In genomic region chr18:48902023-48902855, GRCh38 we compare ENCODE assay signal across 8 cellular contexts. TPM values are rescaled to one million over a fixed set of nuclear protein-coding genes. Genes with fewer than 3 reads are reported as not detected.
DNase-seq lines count a peak whose midpoint lies in the region; ATAC-seq and TF ChIP-seq lines count a peak whose summit lies in the region.

No MANE protein-coding gene starts in this region.

- H3K36me3 ChIP-seq in colonic mucosa = no peaks in the 10 kb centered on the region
- H3K36me3 ChIP-seq in mesenchymal stem cell (ENCODE audit: control insufficient read depth in 1 of 2, insufficient read depth in 2 of 2, low read depth in 1 of 2, low read length in 2 of 2) = no peaks in the 10 kb centered on the region
- no peaks in the 10 kb centered on the region for H3K36me3 ChIP-seq in urinary bladder (ENCODE audit: insufficient read depth)

- H3K27me3 ChIP-seq in colonic mucosa (no peaks in the 10 kb centered on the region), mesenchymal stem cell (ENCODE audit: control insufficient read depth in 1 of 2, insufficient read depth in 1 of 2, low read length in 2 of 2) (no peaks in the 10 kb centered on the region)

- peak; percentile 92 for DNase-seq in EL
- DNase-seq in NCI-H2227 (lab: John Stamatoyannopoulos, UW; ENCODE audit: unreplicated experiment) = peak; percentile 75
- peak; percentile 78 for DNase-seq in colonic mucosa
- peak; percentile 84 for DNase-seq in mesenchymal stem cell
- no peak for DNase-seq in SW 1271 (lab: John Stamatoyannopoulos, UW)

- no peak for TF ChIP-seq CTCF in colonic mucosa (IDR thresholded peaks at IDR 0.05)

- no peaks in the 10 kb centered on the region for H3K9me3 ChIP-seq in colonic mucosa
- H3K9me3 ChIP-seq in mesenchymal stem cell (ENCODE audit: control insufficient read depth, low read length) = peaks cover 16% of the 10 kb centered on the region

- peak overlapping the region in 1 of 2 experiments; percentile 98 for H3K14ac ChIP-seq in mesenchymal stem cell (ENCODE audit: low read length in 2 of 2)

- H3K27ac ChIP-seq in colonic mucosa (peak overlapping the region; percentile 29), mesenchymal stem cell (ENCODE audit: low read length, poor library complexity, severe bottlenecking) (peak overlapping the region; percentile 93), urinary bladder (ENCODE audit: low read depth) (peak overlapping the region; percentile 60)

- H3K4me3 ChIP-seq in colonic mucosa = no peak overlapping the region
- H3K4me3 ChIP-seq in mesenchymal stem cell (ENCODE audit: insufficient read depth in 1 of 2, low read depth in 1 of 2, low read length in 2 of 2) = no peak overlapping the region
- H3K4me3 ChIP-seq in urinary bladder (ENCODE audit: low read depth, low read length) = no peak overlapping the region

- H2BK15ac ChIP-seq in mesenchymal stem cell (ENCODE audit: low read depth, poor library complexity, severe bottlenecking) = no peak overlapping the region

- H4K8ac ChIP-seq in mesenchymal stem cell (ENCODE audit: low read length) = peak overlapping the region; percentile 80

- ATAC-seq in HG02642 (IDR thresholded peaks at IDR 0.05; ENCODE audit: poor library complexity, unreplicated experiment) (no peak), HG03571 (IDR thresholded peaks at IDR 0.05; ENCODE audit: unreplicated experiment) (no peak)

- H3K23ac ChIP-seq in mesenchymal stem cell (ENCODE audit: low read length in 2 of 2) = peak overlapping the region in 1 of 2 experiments; percentile 86

- H2BK120ac ChIP-seq in mesenchymal stem cell (ENCODE audit: low read depth, low read length) = no peak overlapping the region

- H3K4ac ChIP-seq in mesenchymal stem cell (ENCODE audit: low read depth in 1 of 2, low read length in 2 of 2) = peak overlapping the region in 1 of 2 experiments; percentile 84

- H3K4me1 ChIP-seq in colonic mucosa (peaks cover 7% of the 10 kb centered on the region), mesenchymal stem cell (ENCODE audit: control insufficient read depth, insufficient read depth, low read depth, low read length) (peaks cover 23% of the 10 kb centered on the region), urinary bladder (ENCODE audit: insufficient read depth) (no peaks in the 10 kb centered on the region)

- H2BK12ac ChIP-seq in mesenchymal stem cell (ENCODE audit: low read length in 2 of 2) = peak overlapping the region; percentile 0 to 100

- H3K79me1 ChIP-seq in mesenchymal stem cell (replicated peaks; ENCODE audit: low read length, poor library complexity, severe bottlenecking) = no peaks in the 10 kb centered on the region

- peak overlapping the region; percentile 94 for H2BK5ac ChIP-seq in mesenchymal stem cell (ENCODE audit: low read depth, low read length, poor library complexity, severe bottlenecking)

- H3K18ac ChIP-seq in mesenchymal stem cell (ENCODE audit: low read depth in 1 of 2, low read length in 2 of 2) = peak overlapping the region; percentile 12 to 95

- intact Hi-C loops in colonic mucosa (cut with DNase I) = no loop called here

- H2AK5ac ChIP-seq in mesenchymal stem cell (ENCODE audit: low read length, severe bottlenecking) = peak overlapping the region; percentile 25

- H4K91ac ChIP-seq in mesenchymal stem cell (ENCODE audit: low read length) = peak overlapping the region; percentile 66

- H3K4me2 ChIP-seq in mesenchymal stem cell (ENCODE audit: low read length, poor library complexity, severe bottlenecking) = no peak overlapping the region

- WGBS in mesenchymal stem cell = 72% methylated on average over 27 of the region's 27 CpGs
- WGBS in urinary bladder = 26% methylated on average over 27 of the region's 27 CpGs

- peak overlapping the region; percentile 24 for H2AFZ ChIP-seq in mesenchymal stem cell (ENCODE audit: low read depth, low read length)

- H3K9ac ChIP-seq in colonic mucosa (ENCODE audit: low read depth in 2 of 2, low read length in 2 of 2) (no peak overlapping the region), mesenchymal stem cell (ENCODE audit: low read length) (peak overlapping the region; percentile 82)

RNA-seq across cellular contexts. Expression of gene SMAD7, which starts 48.5 kb away (rescaled TPM):
- total RNA-seq in colonic mucosa (10 to 100 TPM; 21.2 to 21.6 TPM), urinary bladder (25.6 TPM)
- polyA plus RNA-seq in mesenchymal stem cell (2013, experiment 1 of 2) = 9.6 TPM
- polyA plus RNA-seq in mesenchymal stem cell (2013, experiment 2 of 2) = 9.9 TPM
- 31.5 TPM for polyA plus RNA-seq in urinary bladder

Comparison
In these comparisons a context has a peak if more than half of its experiments do, and no peak if none do; other contexts are left out.
1. DNase-seq: peak in EL (single experiment), NCI-H2227 (single experiment), colonic mucosa (single experiment) and mesenchymal stem cell (single experiment); none in SW 1271 (0 of 2).
2. H3K27ac ChIP-seq: peak in every context shown above with its lines; median percentile 93 in mesenchymal stem cell; 60 in urinary bladder; 29 in colonic mucosa.